8 cellular contexts compared by ENCODE assay signal in genomic region chr6:140319209-140319608, GRCh38.
A peak's percentile ranks its signal among the peaks of the same experiment; 100 is the strongest.
DNase-seq lines count a peak whose midpoint lies in the region; ATAC-seq lines count a peak whose summit lies in the region.

No MANE protein-coding gene starts in this region.

- peak; percentile 29 for DNase-seq in EL
- DNase-seq in MV-4-11 (lab: John Stamatoyannopoulos, UW), result peak; percentile 7
- DNase-seq in kidney glomerular epithelial cell (lab: John Stamatoyannopoulos, UW), result peak; percentile 25
- no peak for DNase-seq in activated T-cell treated with anti-CD3 and anti-CD28 coated beads, Interleukin-2, amount 50 U/mL, for 72 hours
- DNase-seq in NCI-H2171 treated with DMSO at 0.1 percent for 48 hours (lab: John Stamatoyannopoulos, UW), result no peak
- no peak for DNase-seq in activated naive CD4-positive, alpha-beta T cell treated with anti-CD3 and anti-CD28 coated beads for 36 hours
- no peak for DNase-seq in NCI-H2227 treated with DMSO at 0.1 percent for 48 hours (lab: John Stamatoyannopoulos, UW)

- peak; percentile 85 for ATAC-seq in GM21737 (IDR thresholded peaks at IDR 0.05; ENCODE audit: unreplicated experiment)
- no peak for ATAC-seq in activated T-cell treated with anti-CD3 and anti-CD28 coated beads, Interleukin-2, amount 50 U/mL, for 72 hours (replicated peaks in 1 of 2)

- intact Hi-C loops in activated naive CD4-positive, alpha-beta T cell treated with anti-CD3 and anti-CD28 coated beads for 36 hours (cut with micrococcal nuclease), result no loop called here

- H3K4me1 Mint-ChIP-seq in activated T-cell treated with anti-CD3 and anti-CD28 coated beads, Interleukin-2, amount 50 U/mL, for 72 hours (ENCODE audit: low read depth), result no peaks in the 10 kb centered on the region
- H3K4me1 Mint-ChIP-seq in activated naive CD4-positive, alpha-beta T cell treated with anti-CD3 and anti-CD28 coated beads for 36 hours (ENCODE audit: low read depth), result no peaks in the 10 kb centered on the region

- CTCF ChIA-PET in activated naive CD4-positive, alpha-beta T cell treated with anti-CD3 and anti-CD28 coated beads for 36 hours (lab: Charles Lee), result interaction anchor here (0.6 kb wide), 1 partner anchor 805 kb away, joined by 4 read pairs; no protein-coding TSS in a partner anchor

- no peaks in the 10 kb centered on the region for H3K9me3 Mint-ChIP-seq in activated T-cell treated with anti-CD3 and anti-CD28 coated beads, Interleukin-2, amount 50 U/mL, for 72 hours
- H3K9me3 Mint-ChIP-seq in activated naive CD4-positive, alpha-beta T cell treated with anti-CD3 and anti-CD28 coated beads for 36 hours, result no peaks in the 10 kb centered on the region

- no peaks in the 10 kb centered on the region for H3K36me3 Mint-ChIP-seq in activated T-cell treated with anti-CD3 and anti-CD28 coated beads, Interleukin-2, amount 50 U/mL, for 72 hours (ENCODE audit: insufficient read depth in 2 of 2)
- H3K36me3 Mint-ChIP-seq in activated naive CD4-positive, alpha-beta T cell treated with anti-CD3 and anti-CD28 coated beads for 36 hours (ENCODE audit: low read depth), result no peaks in the 10 kb centered on the region

- H3K27ac Mint-ChIP-seq in activated T-cell treated with anti-CD3 and anti-CD28 coated beads, Interleukin-2, amount 50 U/mL, for 72 hours, result no peak overlapping the region
- no peak overlapping the region for H3K27ac Mint-ChIP-seq in activated naive CD4-positive, alpha-beta T cell treated with anti-CD3 and anti-CD28 coated beads for 36 hours

- no peak overlapping the region for H3K4me3 Mint-ChIP-seq in activated T-cell treated with anti-CD3 and anti-CD28 coated beads, Interleukin-2, amount 50 U/mL, for 72 hours
- no peak overlapping the region for H3K4me3 Mint-ChIP-seq in activated naive CD4-positive, alpha-beta T cell treated with anti-CD3 and anti-CD28 coated beads for 36 hours

- H3K27me3 Mint-ChIP-seq in activated T-cell treated with anti-CD3 and anti-CD28 coated beads, Interleukin-2, amount 50 U/mL, for 72 hours (ENCODE audit: low read depth), result no peaks in the 10 kb centered on the region
- peaks cover 7% of the 10 kb centered on the region for H3K27me3 Mint-ChIP-seq in activated naive CD4-positive, alpha-beta T cell treated with anti-CD3 and anti-CD28 coated beads for 36 hours (ENCODE audit: low read depth)

Comparison
In these comparisons a context has a peak if more than half of its experiments do, and no peak if none do; other contexts are left out.
1. DNase-seq: peak in EL (single experiment), MV-4-11 (single experiment) and kidney glomerular epithelial cell (single experiment); none in activated T-cell treated with anti-CD3 and anti-CD28 coated beads, Interleukin-2, amount 50 U/mL, for 72 hours (0 of 2), NCI-H2171 treated with DMSO at 0.1 percent for 48 hours (single experiment), activated naive CD4-positive, alpha-beta T cell treated with anti-CD3 and anti-CD28 coated beads for 36 hours (single experiment) and NCI-H2227 treated with DMSO at 0.1 percent for 48 hours (single experiment).